10 cellular contexts compared by ENCODE assay signal in genomic region chr17:64984181-64984580, GRCh38.
DNase-seq lines count a peak whose midpoint lies in the region; ATAC-seq and TF ChIP-seq lines count a peak whose summit lies in the region.
"Had no signal": no experiment of that assay in that cellular context is flagged by ENCODE, and none has a peak within 500 bp of the region (broad histone marks: within the 10 kb centered on the region; RNA-seq: fewer than 3 reads in every experiment).

No MANE protein-coding gene starts in this region.

- no peak for TF ChIP-seq CTCF in natural killer cell (IDR thresholded peaks at IDR 0.05)

- peak overlapping the region in 10 of 11 experiments; percentile 19 to 97 (median 86); a peak in 13 of 22 replicates for H3K9ac ChIP-seq in BLaER1 treated with 17β-estradiol and CSF1 and Interleukin-3, amounts not matched to agents 10 nM and 100 nM

- peaks cover 1% of the 10 kb centered on the region for H3K9me3 Mint-ChIP-seq in activated naive CD8-positive, alpha-beta T cell treated with anti-CD3 and anti-CD28 coated beads, Interleukin-2, amount 10 ng/mL, durations not matched to agents 7 days and 5 days
- H3K9me3 Mint-ChIP-seq in natural killer cell: no peaks in the 10 kb centered on the region

- peaks cover 0 to 8% (median 0%) of the 10 kb centered on the region in 11 experiments; a peak in 4 of 22 replicates for H3K9me3 ChIP-seq in BLaER1 treated with 17β-estradiol and CSF1 and Interleukin-3, amounts not matched to agents 10 nM and 100 nM (replicated peaks in 1 of 11)

- no peaks in the 10 kb centered on the region for H4K20me1 ChIP-seq in BLaER1 treated with 17β-estradiol and CSF1 and Interleukin-3, amounts not matched to agents 10 nM and 100 nM

- intact Hi-C loops in natural killer cell (cut with micrococcal nuclease): no loop called here

- peaks cover 25% of the 10 kb centered on the region for H3K4me1 Mint-ChIP-seq in activated naive CD8-positive, alpha-beta T cell treated with anti-CD3 and anti-CD28 coated beads, Interleukin-2, amount 10 ng/mL, durations not matched to agents 7 days and 5 days
- H3K4me1 Mint-ChIP-seq in natural killer cell: peaks cover 37% of the 10 kb centered on the region in 2 donors

- H3K4me1 ChIP-seq in BLaER1 treated with 17β-estradiol and CSF1 and Interleukin-3, amounts not matched to agents 10 nM and 100 nM: peaks cover 60 to 74% (median 68%) of the 10 kb centered on the region in 10 experiments

- H3K27ac ChIP-seq in BLaER1 treated with 17β-estradiol and CSF1 and Interleukin-3, amounts not matched to agents 10 nM and 100 nM: peak overlapping the region; percentile 89 to 99 (median 96); a peak in 21 of 22 replicates

- H3K27me3 ChIP-seq in BLaER1 treated with 17β-estradiol and CSF1 and Interleukin-3, amounts not matched to agents 10 nM and 100 nM: no peaks in the 10 kb centered on the region
- H3K27me3 ChIP-seq: MG63 had no signal

- no peak for ATAC-seq in activated naive CD8-positive, alpha-beta T cell treated with anti-CD3 and anti-CD28 coated beads, Interleukin-2, amount 10 ng/mL, durations not matched to agents 7 days and 5 days (ENCODE audit: low read depth)
- ATAC-seq in natural killer cell (no peak), GM21825 (IDR thresholded peaks at IDR 0.05; ENCODE audit: unreplicated experiment) (no peak), GM21447 (IDR thresholded peaks at IDR 0.05; ENCODE audit: unreplicated experiment) (no peak), GM18498 (IDR thresholded peaks at IDR 0.05; ENCODE audit: unreplicated experiment) (no peak)

- H3K4me3 ChIP-seq in BLaER1 treated with 17β-estradiol and CSF1 and Interleukin-3, amounts not matched to agents 10 nM and 100 nM: no peak overlapping the region
- H3K4me3 ChIP-seq: MG63 had no signal

- DNase-seq in LHCN-M2 (ENCODE audit: low read depth) (peak; percentile 21), natural killer cell (peak; percentile 7), HPDE6-E6E7 (ENCODE audit: extremely low spot score) (no peak)
- no peak for DNase-seq in activated naive CD8-positive, alpha-beta T cell treated with anti-CD3 and anti-CD28 coated beads, Interleukin-2, amount 10 ng/mL, durations not matched to agents 7 days and 5 days
- DNase-seq: MG63, T1000 had no signal

- H3K4me2 ChIP-seq in BLaER1 treated with 17β-estradiol and CSF1 and Interleukin-3, amounts not matched to agents 10 nM and 100 nM: peak overlapping the region; percentile 84 to 99 (median 94)

- H3K4me3 Mint-ChIP-seq in activated naive CD8-positive, alpha-beta T cell treated with anti-CD3 and anti-CD28 coated beads, Interleukin-2, amount 10 ng/mL, durations not matched to agents 7 days and 5 days: peak overlapping the region; percentile 86
- H3K4me3 Mint-ChIP-seq in natural killer cell: peak overlapping the region; percentile 17

- no peaks in the 10 kb centered on the region for H3K36me3 ChIP-seq in BLaER1 treated with 17β-estradiol and CSF1 and Interleukin-3, amounts not matched to agents 10 nM and 100 nM
- H3K36me3 ChIP-seq: MG63 had no signal

- POLR2A ChIA-PET in activated naive CD8-positive, alpha-beta T cell treated with anti-CD3 and anti-CD28 coated beads, Interleukin-2, amount 10 ng/mL, durations not matched to agents 7 days and 5 days (lab: Charles Lee): interaction anchor here (1.2 to 4.2 kb wide), 3 partner anchors 9 to 18 kb away, joined by 3 to 88 read pairs (median 18); no protein-coding TSS in a partner anchor

- H3K27ac Mint-ChIP-seq in activated naive CD8-positive, alpha-beta T cell treated with anti-CD3 and anti-CD28 coated beads, Interleukin-2, amount 10 ng/mL, durations not matched to agents 7 days and 5 days: peak overlapping the region; percentile 97
- H3K27ac Mint-ChIP-seq in natural killer cell: peak overlapping the region; percentile 99 to 100

- H3K36me3 Mint-ChIP-seq in activated naive CD8-positive, alpha-beta T cell treated with anti-CD3 and anti-CD28 coated beads, Interleukin-2, amount 10 ng/mL, durations not matched to agents 7 days and 5 days: peaks cover 3% of the 10 kb centered on the region
- no peaks in the 10 kb centered on the region for H3K36me3 Mint-ChIP-seq in natural killer cell

- no peaks in the 10 kb centered on the region for H3K27me3 Mint-ChIP-seq in activated naive CD8-positive, alpha-beta T cell treated with anti-CD3 and anti-CD28 coated beads, Interleukin-2, amount 10 ng/mL, durations not matched to agents 7 days and 5 days
- H3K27me3 Mint-ChIP-seq in natural killer cell (ENCODE audit: low read depth in 2 of 2): no peaks in the 10 kb centered on the region

Comparison
In these comparisons a context has a peak if more than half of its experiments do, and no peak if none do; other contexts are left out.
1. DNase-seq: peak in LHCN-M2 (single experiment) and natural killer cell (single experiment); none in activated naive CD8-positive, alpha-beta T cell treated with anti-CD3 and anti-CD28 coated beads, Interleukin-2, amount 10 ng/mL, durations not matched to agents 7 days and 5 days (single experiment) and HPDE6-E6E7 (single experiment).